8 cellular contexts compared by ENCODE assay signal in genomic region chr9:135504262-135505229, GRCh38. TPM values are rescaled to one million over a fixed set of nuclear protein-coding genes. Genes with fewer than 3 reads are reported as not detected.
DNase-seq lines count a peak whose midpoint lies in the region; ATAC-seq and TF ChIP-seq lines count a peak whose summit lies in the region.

No MANE protein-coding gene starts in this region.

- H3K4me1 ChIP-seq in body of pancreas = peaks cover 21% of the 10 kb centered on the region

- ATAC-seq in T-helper 17 cell (peak; percentile 20), body of pancreas (no peak), GM21786 (IDR thresholded peaks at IDR 0.05; ENCODE audit: unreplicated experiment) (no peak), GM19467 (IDR thresholded peaks at IDR 0.05; ENCODE audit: unreplicated experiment) (no peak)

- intact Hi-C loops in body of pancreas (cut with DNase I) = no loop called here

- H3K4me3 Mint-ChIP-seq in T-helper 17 cell = no peak overlapping the region

- H3K27ac ChIP-seq in body of pancreas = no peak overlapping the region

- H3K9me3 ChIP-seq in T-helper 17 cell (ENCODE audit: control insufficient read depth, low read length, poor library complexity, severe bottlenecking) (no peaks in the 10 kb centered on the region), body of pancreas (no peaks in the 10 kb centered on the region)

- no peaks in the 10 kb centered on the region for H3K27me3 Mint-ChIP-seq in T-helper 17 cell

- 60 to 63% methylated on average over 9 to 21 of the region's 21 CpGs for WGBS in body of pancreas, 2 donors

- TF ChIP-seq CTCF in body of pancreas (IDR thresholded peaks at IDR 0.05) = peak; percentile 44 to 68 (median 54)

- H3K27me3 ChIP-seq in body of pancreas = no peaks in the 10 kb centered on the region

- no peak overlapping the region for H3K27ac Mint-ChIP-seq in T-helper 17 cell

- no peak for TF ChIP-seq POLR2A in body of pancreas (IDR thresholded peaks at IDR 0.05)

- DNase-seq in DMS 273 (lab: John Stamatoyannopoulos, UW; ENCODE audit: unreplicated experiment) (peak; percentile 79), HuH-7 (ENCODE audit: low spot score) (peak; percentile 86), T-helper 17 cell (peak; percentile 30 to 46 (median 37)), body of pancreas (peak; percentile 65 to 75 (median 68)), islet precursor cell (peak; percentile 83)
- peak; percentile 58 for DNase-seq in stimulated activated CD4-positive, alpha-beta T cell treated with anti-CD3 and anti-CD28 coated beads, Interleukin-1b, Interleukin-23, amount 100 ng/mL, for 48 hours

- peaks cover 7 to 10% of the 10 kb centered on the region in 2 donors for H3K36me3 ChIP-seq in body of pancreas (replicated peaks in 1 of 2; ENCODE audit: insufficient read depth in 1 of 2, low read depth in 2 of 2)

- H3K36me3 Mint-ChIP-seq in T-helper 17 cell (ENCODE audit: low read depth) = peaks cover 2% of the 10 kb centered on the region

- H3K4me3 ChIP-seq in body of pancreas = no peak overlapping the region

- H3K4me1 Mint-ChIP-seq in T-helper 17 cell = peaks cover 11% of the 10 kb centered on the region

RNA-seq across cellular contexts. Expression of gene MRPS2, which starts 4.1 kb away (rescaled TPM):
- total RNA-seq in T-helper 17 cell (10 to 100 TPM; 22.3 to 25.0 TPM), body of pancreas (10 to 100 TPM; 15.8 to 35.0 TPM)

RNA-seq across cellular contexts. Expression of gene LCN1, which starts 16.7 kb away (rescaled TPM):
- not detected for total RNA-seq in T-helper 17 cell
- not detected for total RNA-seq in body of pancreas

RNA-seq across cellular contexts. Expression of gene PPP1R26, which starts 25.0 kb away (rescaled TPM):
- total RNA-seq in T-helper 17 cell (1 to 10 TPM; 2.1 to 2.6 TPM), body of pancreas (10 to 100 TPM; 17.8 to 17.9 TPM)

RNA-seq across cellular contexts. Expression of gene OBP2A, which starts 41.4 kb away (rescaled TPM):
- total RNA-seq in T-helper 17 cell = not detected
- not detected for total RNA-seq in body of pancreas

RNA-seq across cellular contexts. Expression of gene PAEP, which starts 57.0 kb away (rescaled TPM):
- total RNA-seq in T-helper 17 cell (not detected), body of pancreas (not detected)

Comparison
In these comparisons a context has a peak if more than half of its experiments do, and no peak if none do; other contexts are left out.
1. RNA of gene PPP1R26, which starts 25.0 kb away (total RNA-seq): 17.8 to 17.9 TPM in body of pancreas; 2.1 to 2.6 TPM in T-helper 17 cell; every median in the first group is over 4 times any median in the second.
2. Peak in every context shown above with its lines, with median percentiles within 50 percentile points of each other: DNase-seq.